ENCODE assay signal across 8 cellular contexts in genomic region chr11:17076517-17077239, GRCh38. TPM values are rescaled to one million over a fixed set of nuclear protein-coding genes. Genes with fewer than 3 reads are reported as not detected.
DNase-seq lines count a peak whose midpoint lies in the region; FAIRE-seq and TF ChIP-seq lines count a peak whose summit lies in the region.

No MANE protein-coding gene starts in this region.

- TF ChIP-seq CTCF in fibroblast of mammary gland (conservative IDR thresholded peaks at IDR 0.05; ENCODE audit: control insufficient read depth, insufficient read depth, low read depth, low read length), result no peak

- peaks cover 21% of the 10 kb centered on the region for H3K4me1 ChIP-seq in GM23248 (ENCODE audit: insufficient read depth)
- peaks cover 3% of the 10 kb centered on the region for H3K4me1 ChIP-seq in rectal smooth muscle tissue (ENCODE audit: control insufficient read depth, insufficient read depth, low read length)

- no peaks in the 10 kb centered on the region for H3K27me3 ChIP-seq in GM23248 (replicated peaks; ENCODE audit: insufficient read depth)
- H3K27me3 ChIP-seq in rectal smooth muscle tissue (ENCODE audit: control insufficient read depth, insufficient read depth, low read length), result no peaks in the 10 kb centered on the region

- no peaks in the 10 kb centered on the region for H3K9me3 ChIP-seq in GM23248 (ENCODE audit: low read depth)

- H3K4me3 Mint-ChIP-seq in T-helper 1 cell treated with Interleukin-12 subunit alpha and Interleukin-12 subunit beta and Interleukin-4 antibody, amounts not matched to agents 30 μg/mL and 1 μg/mL, for 36 hours, result peak overlapping the region; percentile 98

- peak overlapping the region; percentile 97 for H3K27ac Mint-ChIP-seq in T-helper 1 cell treated with Interleukin-12 subunit alpha and Interleukin-12 subunit beta and Interleukin-4 antibody, amounts not matched to agents 30 μg/mL and 1 μg/mL, for 36 hours

- no peaks in the 10 kb centered on the region for H3K9me3 Mint-ChIP-seq in T-helper 1 cell treated with Interleukin-12 subunit alpha and Interleukin-12 subunit beta and Interleukin-4 antibody, amounts not matched to agents 30 μg/mL and 1 μg/mL, for 36 hours

- no peaks in the 10 kb centered on the region for H3K27me3 Mint-ChIP-seq in T-helper 1 cell treated with Interleukin-12 subunit alpha and Interleukin-12 subunit beta and Interleukin-4 antibody, amounts not matched to agents 30 μg/mL and 1 μg/mL, for 36 hours (ENCODE audit: low read depth)

- peaks cover 34% of the 10 kb centered on the region for H3K79me2 ChIP-seq in GM23248 (ENCODE audit: insufficient read depth)

- no peak for FAIRE-seq in frontal cortex (lab: Jason Lieb, UNC)

- peaks cover 40% of the 10 kb centered on the region for H3K4me1 Mint-ChIP-seq in T-helper 1 cell treated with Interleukin-12 subunit alpha and Interleukin-12 subunit beta and Interleukin-4 antibody, amounts not matched to agents 30 μg/mL and 1 μg/mL, for 36 hours (ENCODE audit: low read depth)

- no peaks in the 10 kb centered on the region for H4K20me1 ChIP-seq in GM23248 (ENCODE audit: insufficient read depth)

- H3F3A ChIP-seq in GM23248 (ENCODE audit: insufficient read depth), result peaks cover 44% of the 10 kb centered on the region

- H3K4me3 ChIP-seq in GM23248 (peak overlapping the region; percentile 93), fibroblast of mammary gland (ENCODE audit: control insufficient read depth, low read depth, low read length) (peak overlapping the region; percentile 99), rectal smooth muscle tissue (ENCODE audit: low read length) (peak overlapping the region; percentile 68)

- WGBS in GM23248 (ENCODE audit: low coverage in 1 of 2, low lambda C conversion rate in 2 of 2, missing lambda C conversion rate in 2 of 2), 2 experiments, result 5 to 12% methylated on average over 14 to 15 of the region's 15 CpGs

- peaks cover 34% of the 10 kb centered on the region for H3K36me3 ChIP-seq in GM23248 (ENCODE audit: low read depth)
- peaks cover 13% of the 10 kb centered on the region for H3K36me3 ChIP-seq in rectal smooth muscle tissue (ENCODE audit: control insufficient read depth, insufficient read depth, low read length)

- DNase-seq in GM23248, result peak; percentile 48
- peak; percentile 27 for DNase-seq in fibroblast of mammary gland (ENCODE audit: low read depth)
- DNase-seq in NCI-H69 (lab: John Stamatoyannopoulos, UW), result no peak
- DNase-seq in NCI-H2029 treated with DMSO at 0.1 percent for 48 hours (lab: John Stamatoyannopoulos, UW), result no peak
- DNase-seq in DMS153 treated with DMSO at 0.1 percent for 48 hours (lab: John Stamatoyannopoulos, UW; ENCODE audit: unreplicated experiment), result no peak
- no peak for DNase-seq in frontal cortex (ENCODE audit: low spot score in 2 of 2)

- peak overlapping the region; percentile 80 for H3K27ac ChIP-seq in GM23248
- H3K27ac ChIP-seq in rectal smooth muscle tissue (ENCODE audit: low read depth, low read length), result peak overlapping the region; percentile 77

- H3K9ac ChIP-seq in GM23248 (peak overlapping the region; percentile 97), rectal smooth muscle tissue (ENCODE audit: low read length) (peak overlapping the region; percentile 58)

- H3K9me2 ChIP-seq in GM23248 (ENCODE audit: insufficient read depth), result no peaks in the 10 kb centered on the region

- peak overlapping the region; percentile 95 for H3K4me2 ChIP-seq in GM23248 (ENCODE audit: unreplicated experiment)

- H3K36me3 Mint-ChIP-seq in T-helper 1 cell treated with Interleukin-12 subunit alpha and Interleukin-12 subunit beta and Interleukin-4 antibody, amounts not matched to agents 30 μg/mL and 1 μg/mL, for 36 hours (ENCODE audit: low read depth), result peaks cover 35% of the 10 kb centered on the region

- peak overlapping the region; percentile 64 for H2AFZ ChIP-seq in GM23248

- in situ Hi-C loops in GM23248 (cut with MboI), result no loop called here

RNA-seq across cellular contexts. Expression of gene RPS13, which starts 0.8 kb away (rescaled TPM):
- total RNA-seq in GM23248 (2014; rRNA removed; shearing (Covaris generic)), result 597 and 754 TPM in 2 replicates
- polyA plus RNA-seq in GM23248 (2016; fragmentation: Nextera tagmentation; extraction: Ambion mirVana), result 774 and 831 TPM in 2 replicates
- total RNA-seq in frontal cortex, result 1,648 TPM

Comparison
In these comparisons a context has a peak if more than half of its experiments do, and no peak if none do; other contexts are left out.
1. DNase-seq: peak in GM23248 (single experiment) and fibroblast of mammary gland (single experiment); none in NCI-H69 (single experiment), NCI-H2029 treated with DMSO at 0.1 percent for 48 hours (single experiment), DMS153 treated with DMSO at 0.1 percent for 48 hours (single experiment) and frontal cortex (0 of 2).
2. Peak in every context shown above with its lines, with median percentiles within 50 percentile points of each other: H3K4me3 ChIP-seq.